In the genomic region with DNA sequence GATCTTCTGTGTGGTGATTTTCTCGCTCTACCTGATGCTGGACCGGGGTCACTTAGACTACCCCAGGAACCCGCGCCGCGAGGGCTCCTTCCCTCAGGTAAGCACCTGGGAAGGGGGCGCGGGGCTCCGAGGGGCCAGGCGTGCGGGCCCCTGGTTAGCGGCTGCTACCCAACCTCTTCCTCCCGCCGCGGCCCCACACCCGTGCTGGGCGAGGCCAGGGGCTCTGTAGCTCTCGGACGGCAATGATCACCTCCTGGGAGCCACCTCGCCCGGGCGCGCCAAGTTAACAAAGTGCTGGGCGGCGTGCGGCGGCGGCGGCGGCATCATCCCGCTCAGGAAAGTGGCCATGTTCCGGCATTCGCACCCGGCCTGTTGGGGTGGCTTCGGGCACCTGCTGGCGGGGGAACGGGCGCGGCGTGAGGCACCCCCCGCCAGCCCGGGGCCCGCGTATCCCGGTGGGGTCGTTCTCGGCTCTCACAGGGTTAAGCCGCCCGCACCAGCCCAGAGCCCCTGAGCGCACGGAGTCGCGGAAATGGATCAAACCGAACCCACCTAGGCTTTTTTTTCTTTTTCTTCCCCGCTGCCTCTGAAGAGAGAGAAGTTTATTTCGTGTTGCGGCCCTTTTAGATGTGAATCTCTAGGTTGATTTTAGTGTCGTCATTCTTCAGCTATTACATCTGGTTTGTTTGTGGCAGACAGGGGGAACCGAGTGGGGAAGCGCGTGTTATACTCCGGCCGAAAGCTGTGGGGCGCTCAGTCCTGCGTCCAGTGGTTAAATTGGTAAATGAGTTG, we compare ENCODE assay signal across 8 cellular contexts. TPM values are rescaled to one million over a fixed set of nuclear protein-coding genes. Genes with fewer than 3 reads are reported as not detected.
A peak's percentile ranks its signal among the peaks of the same experiment; 100 is the strongest.
DNase-seq lines count a peak whose midpoint lies in the region; ATAC-seq and TF ChIP-seq lines count a peak whose summit lies in the region.

No MANE protein-coding gene starts in this region.

- H3K4me1 ChIP-seq in cardiac muscle cell (ENCODE audit: low read depth) (no peaks in the 10 kb centered on the region), ovary (ENCODE audit: insufficient read depth) (peaks cover 11% of the 10 kb centered on the region)

- H3K4me3 ChIP-seq in cardiac muscle cell (peak overlapping the region; percentile 89), ovary (peak overlapping the region; percentile 80)

- H3K9me3 ChIP-seq in cardiac muscle cell (ENCODE audit: low read depth) (no peaks in the 10 kb centered on the region), ovary (no peaks in the 10 kb centered on the region)

- TF ChIP-seq CTCF in cardiac muscle cell (IDR thresholded peaks at IDR 0.05; ENCODE audit: low read depth, low read length) (peak; percentile 78), ovary (IDR thresholded peaks at IDR 0.05) (peak; percentile 24 to 72 (median 72))

- intact Hi-C loops in ovary (cut with DNase I): loop anchor here in 1 of 4 donors (5.0 kb wide), 1 partner anchor 283 kb away; the partner anchor contains the start of gene PJA2

- 0 to 1% (median 0%) methylated on average over 60 to 65 of the region's 65 CpGs for WGBS in adipose tissue, 3 donors
- WGBS in ovary, 3 donors: 0% methylated on average over 62 to 65 of the region's 65 CpGs

- TF ChIP-seq POLR2A in ovary (IDR thresholded peaks at IDR 0.05): no peak

- peak; percentile 13 for DNase-seq in COLO829 (ENCODE audit: low spot score)
- peak; percentile 77 to 78 for DNase-seq in Kasumi-1 (lab: John Stamatoyannopoulos, UW)
- peak; percentile 88 for DNase-seq in SW480 (ENCODE audit: low spot score)
- DNase-seq in cardiac muscle cell (ENCODE audit: low read depth in 1 of 2, low spot score in 1 of 2): peak; percentile 63 to 84
- DNase-seq in ovary: peak; percentile 65 to 84 (median 77)
- DNase-seq in ureter (ENCODE audit: low spot score): peak; percentile 82

- H3K27me3 ChIP-seq in cardiac muscle cell: no peaks in the 10 kb centered on the region
- H3K27me3 ChIP-seq in ovary: no peaks in the 10 kb centered on the region

- no peaks in the 10 kb centered on the region for H3K36me3 ChIP-seq in cardiac muscle cell
- H3K36me3 ChIP-seq in ovary: no peaks in the 10 kb centered on the region

- H3K27ac ChIP-seq in adipose tissue (ENCODE audit: low read depth, low read length): peak overlapping the region; percentile 36
- no peak overlapping the region for H3K27ac ChIP-seq in cardiac muscle cell
- H3K27ac ChIP-seq in ovary: peak overlapping the region; percentile 98 to 99

- TF ChIP-seq EP300 in ovary (IDR thresholded peaks at IDR 0.05): no peak

- peak; percentile 20 for ATAC-seq in GM21526 (IDR thresholded peaks at IDR 0.05; ENCODE audit: low FRiP score, unreplicated experiment)

RNA-seq across cellular contexts. Expression of gene MAN2A1, which starts 0.9 kb away (rescaled TPM):
- polyA plus RNA-seq in adipose tissue (10 to 100 TPM in 2 of 3 donors, 1 to 10 TPM in 1; 8.3 to 15.9 (median 10.0) TPM), cardiac muscle cell (4.4 and 5.3 TPM in 2 replicates), ovary (10 to 100 TPM; 10.7 to 28.1 TPM)
- total RNA-seq in cardiac muscle cell (6.3 and 8.6 TPM in 2 replicates), ovary (10 to 100 TPM; 25.1 to 56.5 (median 34.1) TPM), ureter (56.9 TPM)

Comparison
In these comparisons a context has a peak if more than half of its experiments do, and no peak if none do; other contexts are left out.
1. DNase-seq: peak in every context shown above with its lines; median percentile 88 in SW480; 82 in ureter; 78 in Kasumi-1; 77 in ovary; 74 in cardiac muscle cell; 13 in COLO829.